ENCODE assay signal across 14 cellular contexts in genomic region chr14:28784262-28785021, GRCh38. TPM values are rescaled to one million over a fixed set of nuclear protein-coding genes. Genes with fewer than 3 reads are reported as not detected.
DNase-seq lines count a peak whose midpoint lies in the region; ATAC-seq and TF ChIP-seq lines count a peak whose summit lies in the region.
"Had no signal": no experiment of that assay in that cellular context is flagged by ENCODE, and none has a peak within 500 bp of the region (broad histone marks: within the 10 kb centered on the region; RNA-seq: fewer than 3 reads in every experiment).

No MANE protein-coding gene starts in this region.

- no peak for DNase-seq in SK-N-SH
- peak in 2 of 61 donors; percentile 22 to 30 for DNase-seq in caudate nucleus (lab: John Stamatoyannopoulos, UW)
- DNase-seq in mesenchymal stem cell, result no peak
- DNase-seq in stimulated activated CD8-positive, alpha-beta memory T cell treated with anti-CD3 and anti-CD28 coated beads, Interleukin-4, amount 100 ng/mL, for 48 hours, result no peak
- DNase-seq in activated naive CD4-positive, alpha-beta T cell treated with Interleukin-2 at 50 U/mL for 16 hours, result no peak
- DNase-seq in DMS79 treated with DMSO at 0.1 percent for 48 hours (lab: John Stamatoyannopoulos, UW), result no peak
- DNase-seq: activated naive CD4-positive, alpha-beta T cell treated with anti-CD3 and anti-CD28 coated beads, Interleukin-2, amount 10 ng/mL, durations not matched to agents 7 days and 5 days; NCI-H526 treated with DMSO at 0.1 percent for 48 hours; uterus had no signal

- H2BK5ac ChIP-seq in mesenchymal stem cell (ENCODE audit: low read depth, low read length, poor library complexity, severe bottlenecking), result no peak overlapping the region

- H3K23ac ChIP-seq in mesenchymal stem cell (ENCODE audit: low read length in 2 of 2), result no peak overlapping the region

- no peaks in the 10 kb centered on the region; a peak in 1 of 4 replicates for H3K4me1 ChIP-seq in SK-N-SH (ENCODE audit: control insufficient read depth in 1 of 2, insufficient read depth in 2 of 2, low read depth in 1 of 2, low read length in 1 of 2)
- H3K4me1 ChIP-seq in mesenchymal stem cell (ENCODE audit: control insufficient read depth, insufficient read depth, low read depth, low read length), result peaks cover 7% of the 10 kb centered on the region

- H3K27me3 ChIP-seq in SK-N-SH (ENCODE audit: insufficient read depth), result peaks cover 29% of the 10 kb centered on the region
- peaks cover 46 to 74% of the 10 kb centered on the region in 2 experiments for H3K27me3 ChIP-seq in mesenchymal stem cell (ENCODE audit: control insufficient read depth in 1 of 2, insufficient read depth in 1 of 2, low read length in 2 of 2)

- H2AK5ac ChIP-seq in mesenchymal stem cell (ENCODE audit: low read length, severe bottlenecking), result no peak overlapping the region

- H2AFZ ChIP-seq in SK-N-SH (ENCODE audit: low read depth), result no peak overlapping the region
- no peak overlapping the region for H2AFZ ChIP-seq in mesenchymal stem cell (ENCODE audit: low read depth, low read length)

- no peak overlapping the region for H3K27ac ChIP-seq in SK-N-SH (ENCODE audit: low read depth in 2 of 2, low read length in 1 of 2)
- peak overlapping the region; percentile 87 for H3K27ac ChIP-seq in caudate nucleus (ENCODE audit: low read depth, low read length)
- H3K27ac ChIP-seq in mesenchymal stem cell (ENCODE audit: low read length, poor library complexity, severe bottlenecking), result no peak overlapping the region
- H3K27ac ChIP-seq in temporal lobe (ENCODE audit: low read depth, low read length), result peak overlapping the region; percentile 91
- H3K27ac ChIP-seq: HL-60, pancreas, uterus had no signal

- H3K4ac ChIP-seq in mesenchymal stem cell (ENCODE audit: low read depth in 1 of 2, low read length in 2 of 2), result no peak overlapping the region

- H3K14ac ChIP-seq in mesenchymal stem cell (ENCODE audit: low read length in 2 of 2), result no peak overlapping the region

- H3K9me2 ChIP-seq in SK-N-SH, result no peaks in the 10 kb centered on the region

- 8% methylated on average over 12 of the region's 12 CpGs for WGBS in SK-N-SH (ENCODE audit: low lambda C conversion rate)
- 2% methylated on average over 7 of the region's 12 CpGs for WGBS in mesenchymal stem cell

- TF ChIP-seq RAD21 in SK-N-SH (IDR thresholded peaks at IDR 0.05; ENCODE audit: low read length), result no peak

- no peaks in the 10 kb centered on the region for H3K9me3 ChIP-seq in SK-N-SH
- no peaks in the 10 kb centered on the region for H3K9me3 ChIP-seq in mesenchymal stem cell (ENCODE audit: control insufficient read depth, low read length)
- H3K9me3 ChIP-seq: pancreas, uterus had no signal

- no peak overlapping the region for H4K91ac ChIP-seq in mesenchymal stem cell (ENCODE audit: low read length)

- no peaks in the 10 kb centered on the region for H3F3A ChIP-seq in SK-N-SH (replicated peaks; ENCODE audit: insufficient read depth)

- H2BK120ac ChIP-seq in mesenchymal stem cell (ENCODE audit: low read depth, low read length), result no peak overlapping the region

- CTCF ChIA-PET in SK-N-SH (lab: Yijun Ruan, JAX), result interaction anchor here (0.6 to 2.2 kb wide), 2 partner anchors 27 to 28 kb away, joined by 3 to 4 read pairs; no protein-coding TSS in a partner anchor

- no peak for TF ChIP-seq CTCF in SK-N-SH (IDR thresholded peaks at IDR 0.05)

- ATAC-seq in SK-N-SH treated with all-trans-retinoic acid at 6 μM for 48 hours, result no peak

- no peak overlapping the region for H3K9ac ChIP-seq in SK-N-SH
- peak overlapping the region; percentile 27 for H3K9ac ChIP-seq in mesenchymal stem cell (ENCODE audit: low read length)

- no peak overlapping the region for H2BK15ac ChIP-seq in mesenchymal stem cell (ENCODE audit: low read depth, poor library complexity, severe bottlenecking)

- POLR2A ChIA-PET in SK-N-SH (lab: Yijun Ruan, JAX), result no interaction called here

- H2BK12ac ChIP-seq in mesenchymal stem cell (ENCODE audit: low read length in 2 of 2), result no peak overlapping the region

- no peaks in the 10 kb centered on the region for H4K20me1 ChIP-seq in SK-N-SH (ENCODE audit: insufficient read depth)

- no peaks in the 10 kb centered on the region for H3K79me1 ChIP-seq in mesenchymal stem cell (replicated peaks; ENCODE audit: low read length, poor library complexity, severe bottlenecking)

- H3K4me3 ChIP-seq in SK-N-SH (ENCODE audit: low read depth in 2 of 2, low read length in 1 of 2), result no peak overlapping the region
- peak overlapping the region in 1 of 2 experiments; percentile 81 for H3K4me3 ChIP-seq in mesenchymal stem cell (ENCODE audit: insufficient read depth in 1 of 2, low read depth in 1 of 2, low read length in 2 of 2)

- H3K36me3 ChIP-seq in SK-N-SH (replicated peaks in 1 of 2; ENCODE audit: control insufficient read depth in 1 of 2, insufficient read depth in 2 of 2, low read length in 1 of 2), result no peaks in the 10 kb centered on the region
- no peaks in the 10 kb centered on the region for H3K36me3 ChIP-seq in mesenchymal stem cell (ENCODE audit: control insufficient read depth in 1 of 2, insufficient read depth in 2 of 2, low read depth in 1 of 2, low read length in 2 of 2)
- H3K36me3 ChIP-seq: pancreas, uterus had no signal

- peak overlapping the region; percentile 81; the same call in 1 of the 2 replicates for H3K4me2 ChIP-seq in SK-N-SH
- peak overlapping the region; percentile 99 for H3K4me2 ChIP-seq in mesenchymal stem cell (ENCODE audit: low read length, poor library complexity, severe bottlenecking)

- H3K79me2 ChIP-seq in SK-N-SH (ENCODE audit: insufficient read depth), result no peaks in the 10 kb centered on the region

- H3K18ac ChIP-seq in mesenchymal stem cell (ENCODE audit: low read depth in 1 of 2, low read length in 2 of 2), result no peak overlapping the region

- no peak for TF ChIP-seq EP300 in SK-N-SH (IDR thresholded peaks at IDR 0.05; ENCODE audit: borderline replicate concordance in 1 of 2, low read depth in 1 of 2, low read length in 1 of 2)

- H4K8ac ChIP-seq in mesenchymal stem cell (ENCODE audit: low read length), result no peak overlapping the region

TF ChIP-seq in SK-N-SH, 30 proteins besides CTCF, POLR2A, EP300 and RAD21 (continues in another document):
- TF ChIP-seq USF2 (IDR thresholded peaks at IDR 0.05; ENCODE audit: borderline replicate concordance, low read depth, low read length), result no peak
- TF ChIP-seq ELF1 (IDR thresholded peaks at IDR 0.05), result no peak
- TF ChIP-seq USF1 (IDR thresholded peaks at IDR 0.05; ENCODE audit: borderline replicate concordance, low read depth), result no peak
- no peak for TF ChIP-seq MEF2A (IDR thresholded peaks at IDR 0.05; ENCODE audit: borderline replicate concordance, low read depth)
- TF ChIP-seq MXI1 (IDR thresholded peaks at IDR 0.05; ENCODE audit: low read depth, low read length), result no peak
- no peak for TF ChIP-seq TEAD4 (IDR thresholded peaks at IDR 0.05; ENCODE audit: borderline replicate concordance, insufficient read depth)
- TF ChIP-seq MAX (IDR thresholded peaks at IDR 0.05; ENCODE audit: low read depth), result no peak

TF ChIP-seq in SK-N-SH treated with all-trans-retinoic acid at 6 μM for 48 hours, 23 proteins besides CTCF, POLR2A, EP300 and RAD21:
- TF ChIP-seq ISL1 (CRISPR knock-in tag; IDR thresholded peaks at IDR 0.05) (no peak), ZNF8 (CRISPR knock-in tag; IDR thresholded peaks at IDR 0.05) (no peak)

RNA-seq across cellular contexts. Expression of gene FOXG1, which starts 17.9 kb away (rescaled TPM):
- not detected in 2 replicates for polyA plus RNA-seq in SK-N-SH (2012; rRNA removed)
- not detected in 2 replicates for polyA plus RNA-seq in SK-N-SH (2012; cell fraction: cytosol; rRNA removed)
- not detected in 2 replicates for polyA plus RNA-seq in SK-N-SH (2012; cell fraction: nucleus; rRNA removed)
- not detected for polyA plus RNA-seq in mesenchymal stem cell (2013, experiment 1 of 2)
- not detected for polyA plus RNA-seq in mesenchymal stem cell (2013, experiment 2 of 2)
- 54.8 TPM for total RNA-seq in temporal lobe
- total RNA-seq: liver, pancreas, uterus had no signal
- polyA plus RNA-seq: liver, pancreas had no signal

Comparison
In these comparisons a context has a peak if more than half of its experiments do, and no peak if none do; other contexts are left out.
1. H3K27ac ChIP-seq: peak in caudate nucleus (single experiment) and temporal lobe (single experiment); none in SK-N-SH (0 of 2) and mesenchymal stem cell (single experiment).